Comparison of ENCODE assay signal across 12 cellular contexts in genomic region chr6:107600936-107601335, GRCh38.
DNase-seq lines count a peak whose midpoint lies in the region; ATAC-seq and TF ChIP-seq lines count a peak whose summit lies in the region.
"Had no signal": no experiment of that assay in that cellular context is flagged by ENCODE, and none has a peak within 500 bp of the region (broad histone marks: within the 10 kb centered on the region; RNA-seq: fewer than 3 reads in every experiment).

No MANE protein-coding gene starts in this region.

- H2AFZ ChIP-seq in mammary epithelial cell (ENCODE audit: low read depth, low read length) = peak overlapping the region; percentile 70

- no peak for TF ChIP-seq CTCF in mammary epithelial cell (conservative IDR thresholded peaks at IDR 0.05 in 1 of 2, IDR thresholded peaks at IDR 0.05 in 1 of 2; ENCODE audit: extremely low read depth in 1 of 2, insufficient read depth in 1 of 2, low read depth in 1 of 2, low read length in 2 of 2)
- no peak for TF ChIP-seq CTCF in testis (IDR thresholded peaks at IDR 0.05)

- H3K79me2 ChIP-seq in mammary epithelial cell (ENCODE audit: insufficient read depth, low read length) = no peaks in the 10 kb centered on the region

- 31% methylated on average over 5 of the region's 5 CpGs for WGBS in mammary epithelial cell (ENCODE audit: low coverage, missing lambda C conversion rate)
- WGBS in testis, 2 donors = 25 to 31% methylated on average over 5 of the region's 5 CpGs

- H3K9ac ChIP-seq in mammary epithelial cell (ENCODE audit: insufficient read depth, low read length) = no peak overlapping the region
- H3K9ac ChIP-seq: KMS-11 had no signal

- ATAC-seq in natural killer cell treated with Interleukin-12 subunit alpha and Interleukin-12 subunit beta and Interleukin-15 and Interleukin-18, amount 100 ng/mL, for 72 hours = no peak

- H3K4me1 ChIP-seq in mammary epithelial cell (ENCODE audit: insufficient read depth, low read length) (peaks cover 5% of the 10 kb centered on the region), testis (peaks cover 33% of the 10 kb centered on the region)
- H3K4me1 ChIP-seq: colonic mucosa, Peyer's patch had no signal

- TF ChIP-seq POLR2A in testis (IDR thresholded peaks at IDR 0.05) = no peak

- H4K20me1 ChIP-seq in mammary epithelial cell (ENCODE audit: insufficient read depth, low read length) = no peaks in the 10 kb centered on the region

- H3K27ac Mint-ChIP-seq in natural killer cell treated with Interleukin-12 subunit alpha and Interleukin-12 subunit beta and Interleukin-15 and Interleukin-18, amount 100 ng/mL, for 72 hours = no peak overlapping the region
- H3K27ac Mint-ChIP-seq in T-helper 2 cell treated with Interferon-gamma antibody and Interleukin-4, amounts not matched to agents 5 μg/mL and 100 μg/mL, for 36 hours = no peak overlapping the region
- H3K27ac Mint-ChIP-seq: memory B cell had no signal

- intact Hi-C loops in mammary epithelial cell (cut with micrococcal nuclease) (no loop called here), testis (cut with DNase I; ENCODE audit: low total_unique reads) (no loop called here)

- H3K9me3 Mint-ChIP-seq in natural killer cell treated with Interleukin-12 subunit alpha and Interleukin-12 subunit beta and Interleukin-15 and Interleukin-18, amount 100 ng/mL, for 72 hours = no peaks in the 10 kb centered on the region
- no peaks in the 10 kb centered on the region for H3K9me3 Mint-ChIP-seq in T-helper 2 cell treated with Interferon-gamma antibody and Interleukin-4, amounts not matched to agents 5 μg/mL and 100 μg/mL, for 36 hours
- H3K9me3 Mint-ChIP-seq: memory B cell had no signal

- H3K4me2 ChIP-seq in mammary epithelial cell (ENCODE audit: insufficient read depth, low read depth, low read length) = peak overlapping the region; percentile 10
- H3K4me2 ChIP-seq: KMS-11 had no signal

- H3K4me3 ChIP-seq in mammary epithelial cell (replicated peaks in 1 of 3; ENCODE audit: insufficient read depth in 1 of 3, low read depth in 2 of 3, low read length in 3 of 3) = no peak overlapping the region
- no peak overlapping the region for H3K4me3 ChIP-seq in testis
- H3K4me3 ChIP-seq: colonic mucosa, Peyer's patch had no signal

- H3K4me3 Mint-ChIP-seq in natural killer cell treated with Interleukin-12 subunit alpha and Interleukin-12 subunit beta and Interleukin-15 and Interleukin-18, amount 100 ng/mL, for 72 hours = no peak overlapping the region
- no peak overlapping the region for H3K4me3 Mint-ChIP-seq in T-helper 2 cell treated with Interferon-gamma antibody and Interleukin-4, amounts not matched to agents 5 μg/mL and 100 μg/mL, for 36 hours
- H3K4me3 Mint-ChIP-seq: memory B cell had no signal

- no peaks in the 10 kb centered on the region for H3K36me3 ChIP-seq in mammary epithelial cell (ENCODE audit: insufficient read depth, low read length)
- H3K36me3 ChIP-seq in testis (ENCODE audit: low read depth, missing control alignments) = no peaks in the 10 kb centered on the region
- H3K36me3 ChIP-seq: colonic mucosa, Peyer's patch had no signal

- H3K4me1 Mint-ChIP-seq in natural killer cell treated with Interleukin-12 subunit alpha and Interleukin-12 subunit beta and Interleukin-15 and Interleukin-18, amount 100 ng/mL, for 72 hours (ENCODE audit: low read depth in 2 of 2) = no peaks in the 10 kb centered on the region
- H3K4me1 Mint-ChIP-seq in T-helper 2 cell treated with Interferon-gamma antibody and Interleukin-4, amounts not matched to agents 5 μg/mL and 100 μg/mL, for 36 hours (ENCODE audit: low read depth) = no peaks in the 10 kb centered on the region

- no TSS peak for BruUV-seq in mammary epithelial cell (replicated peaks; lab: Mats Ljungman, UMichigan)

- peak; percentile 54 for DNase-seq in HT1080 (ENCODE audit: low read depth)
- peak; percentile 12 for DNase-seq in mammary epithelial cell
- DNase-seq in islet precursor cell = peak; percentile 83
- peak; percentile 73 for DNase-seq in testis
- DNase-seq in natural killer cell treated with Interleukin-12 subunit alpha and Interleukin-12 subunit beta and Interleukin-15 and Interleukin-18, amount 100 ng/mL, for 72 hours (ENCODE audit: low spot score) = no peak
- DNase-seq in activated CD4-positive, alpha-beta T cell treated with anti-CD3 and anti-CD28 coated beads for 1 hour = no peak
- DNase-seq in NCI-H2081 treated with DMSO at 0.1 percent for 48 hours (lab: John Stamatoyannopoulos, UW) = no peak
- DNase-seq in T-helper 2 cell treated with Interferon-gamma antibody and Interleukin-4, amounts not matched to agents 5 μg/mL and 100 μg/mL, for 36 hours (ENCODE audit: low spot score) = no peak
- DNase-seq: colonic mucosa had no signal

- in situ Hi-C loops in mammary epithelial cell (cut with MboI; ENCODE audit: low sequenced_read_pairs in 2 of 2) = no loop called here

- H3K9me3 ChIP-seq in mammary epithelial cell (replicated peaks; ENCODE audit: insufficient read depth, low read length) = no peaks in the 10 kb centered on the region
- H3K9me3 ChIP-seq in testis = no peaks in the 10 kb centered on the region
- H3K9me3 ChIP-seq: colonic mucosa, Peyer's patch had no signal

- H3K27me3 ChIP-seq in mammary epithelial cell (ENCODE audit: insufficient read depth, low read length) = peaks cover 4% of the 10 kb centered on the region
- no peaks in the 10 kb centered on the region for H3K27me3 ChIP-seq in testis
- H3K27me3 ChIP-seq: colonic mucosa, Peyer's patch had no signal

- CTCF ChIA-PET in mammary epithelial cell (lab: Charles Lee; ENCODE audit: low non-redundant PET) = no interaction called here

- H3K27ac ChIP-seq in mammary epithelial cell (ENCODE audit: insufficient read depth, low read depth, low read length) = no peak overlapping the region
- no peak overlapping the region for H3K27ac ChIP-seq in testis
- H3K27ac ChIP-seq: colonic mucosa, KMS-11, Peyer's patch had no signal

- dilution Hi-C loops in mammary epithelial cell (cut with HindIII; ENCODE audit: low sequenced_read_pairs) = no loop called here

- H3K27me3 Mint-ChIP-seq in natural killer cell treated with Interleukin-12 subunit alpha and Interleukin-12 subunit beta and Interleukin-15 and Interleukin-18, amount 100 ng/mL, for 72 hours = peaks cover 11 to 20% of the 10 kb centered on the region in 2 donors
- H3K27me3 Mint-ChIP-seq in T-helper 2 cell treated with Interferon-gamma antibody and Interleukin-4, amounts not matched to agents 5 μg/mL and 100 μg/mL, for 36 hours (ENCODE audit: low read depth) = peaks cover 44% of the 10 kb centered on the region

- H3K36me3 Mint-ChIP-seq in natural killer cell treated with Interleukin-12 subunit alpha and Interleukin-12 subunit beta and Interleukin-15 and Interleukin-18, amount 100 ng/mL, for 72 hours = no peaks in the 10 kb centered on the region
- no peaks in the 10 kb centered on the region for H3K36me3 Mint-ChIP-seq in T-helper 2 cell treated with Interferon-gamma antibody and Interleukin-4, amounts not matched to agents 5 μg/mL and 100 μg/mL, for 36 hours (ENCODE audit: low read depth)
- H3K36me3 Mint-ChIP-seq: memory B cell had no signal

Comparison
In these comparisons a context has a peak if more than half of its experiments do, and no peak if none do; other contexts are left out.
1. DNase-seq: peak in HT1080 (single experiment), mammary epithelial cell (single experiment), islet precursor cell (single experiment) and testis (single experiment); none in natural killer cell treated with Interleukin-12 subunit alpha and Interleukin-12 subunit beta and Interleukin-15 and Interleukin-18, amount 100 ng/mL, for 72 hours (single experiment), activated CD4-positive, alpha-beta T cell treated with anti-CD3 and anti-CD28 coated beads for 1 hour (single experiment), NCI-H2081 treated with DMSO at 0.1 percent for 48 hours (single experiment) and T-helper 2 cell treated with Interferon-gamma antibody and Interleukin-4, amounts not matched to agents 5 μg/mL and 100 μg/mL, for 36 hours (single experiment).